In the genomic region with DNA sequence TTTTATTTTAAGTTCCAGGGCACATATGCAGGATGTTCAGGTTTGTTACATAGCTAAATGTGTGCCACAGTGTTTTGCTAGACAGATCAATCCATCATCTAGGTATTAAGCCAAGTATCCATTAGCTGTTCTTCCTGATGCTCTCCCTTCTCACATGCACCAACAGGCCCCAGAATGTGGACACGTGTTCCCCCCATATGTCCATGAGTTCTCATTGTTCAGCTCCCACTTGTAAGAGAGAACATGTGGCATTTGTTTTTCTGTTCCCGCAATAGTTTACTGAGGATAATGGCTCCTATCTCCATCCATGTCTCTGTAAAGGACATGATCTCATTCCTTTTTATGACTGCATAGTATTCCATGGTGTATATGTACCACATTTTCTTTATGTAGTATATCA, we compare ENCODE assay signal across 29 cellular contexts.
A peak's percentile ranks its signal among the peaks of the same experiment; 100 is the strongest.
DNase-seq lines count a peak whose midpoint lies in the region; ATAC-seq, FAIRE-seq and TF ChIP-seq lines count a peak whose summit lies in the region.
"Had no signal": no experiment of that assay in that cellular context is flagged by ENCODE, and none has a peak within 500 bp of the region (broad histone marks: within the 10 kb centered on the region; RNA-seq: fewer than 3 reads in every experiment).

No MANE protein-coding gene starts in this region.

- no peak for DNase-seq in HepG2 (ENCODE audit: low spot score)
- no peak for DNase-seq in right lobe of liver
- DNase-seq: 8988T; ACHN; AML-193; BE2C; C1 segment of cervical spinal cord; Caco-2; Calu3; CD4-positive, alpha-beta memory T cell; CD4-positive, alpha-beta T cell; CD4-positive, CD25-positive, alpha-beta regulatory T cell; CD8-positive, alpha-beta memory T cell; CD8-positive, alpha-beta T cell; COR-L47; DMS 273 treated with DMSO at 0.1 percent for 48 hours; DMS153; DMS53; DMS79; DMS79 treated with DMSO at 0.1 percent for 48 hours; DND-41; EL had no signal

- CTCF ChIA-PET in HepG2 (lab: Yijun Ruan, JAX; ENCODE audit: low intra/inter-chr PET ratio, low total read pairs) = no interaction called here

- no peak overlapping the region for H3K4me2 ChIP-seq in HepG2 (ENCODE audit: low read depth, low read length)
- H3K4me2 ChIP-seq: A549; BLaER1; BLaER1 treated with 17β-estradiol and CSF1 and Interleukin-3, amounts not matched to agents 10 nM and 100 nM had no signal

- no peaks in the 10 kb centered on the region for H3K79me2 ChIP-seq in HepG2 (ENCODE audit: insufficient read depth, low read length)

- in situ Hi-C loops in HepG2 (cut with HindIII; ENCODE audit: extremely low pct_ligation_motif_present, low pct_unique_long_range_greater_than_20kb) = no loop called here

- TF ChIP-seq POLR2A in HepG2 (IDR thresholded peaks at IDR 0.05; ENCODE audit: insufficient read depth in 1 of 2, low read depth in 2 of 2, low read length in 2 of 2) (no peak), right lobe of liver (IDR thresholded peaks at IDR 0.05) (no peak)

- H3K9me3 ChIP-seq in HepG2 (ENCODE audit: low read length) = peaks cover 11% of the 10 kb centered on the region; the same call in 1 of the 2 replicates
- H3K9me3 ChIP-seq in right lobe of liver = no peaks in the 10 kb centered on the region
- H3K9me3 ChIP-seq: A549, BE2C, Caco-2 had no signal

- H3K27ac ChIP-seq in HepG2 (ENCODE audit: extremely low read length, insufficient read depth, low read length) = no peak overlapping the region
- H3K27ac ChIP-seq in right lobe of liver = no peak overlapping the region
- H3K27ac ChIP-seq: 22Rv1; A549; BLaER1; BLaER1 treated with 17β-estradiol and CSF1 and Interleukin-3, amounts not matched to agents 10 nM and 100 nM; C4-2B had no signal

- TF ChIP-seq EP300 in HepG2 (IDR thresholded peaks at IDR 0.05; ENCODE audit: low read depth in 2 of 2, low read length in 2 of 2) (no peak), HepG2 (CRISPR knock-in tag; IDR thresholded peaks at IDR 0.05; ENCODE audit: borderline replicate concordance) (no peak)

- no peak overlapping the region for H3K4me3 ChIP-seq in HepG2 (replicated peaks in 1 of 3; ENCODE audit: insufficient read depth in 1 of 3, low read depth in 2 of 3, low read length in 3 of 3)
- H3K4me3 ChIP-seq in right lobe of liver = no peak overlapping the region
- H3K4me3 ChIP-seq: A549; BLaER1; BLaER1 treated with 17β-estradiol and CSF1 and Interleukin-3, amounts not matched to agents 10 nM and 100 nM had no signal

- no TSS peak for BruUV-seq in HepG2 (replicated peaks; lab: Mats Ljungman, UMichigan)

- TF ChIP-seq RAD21 in HepG2 (CRISPR knock-in tag; IDR thresholded peaks at IDR 0.05) = no peak

- no peak for ATAC-seq in HepG2
- no peak for ATAC-seq in right lobe of liver
- ATAC-seq: A549; CD8-positive, alpha-beta T cell had no signal

- H3K27me3 ChIP-seq in HepG2 (ENCODE audit: control insufficient read depth in 1 of 2, insufficient read depth in 2 of 2, low read length in 2 of 2) (peaks cover 0 to 5% of the 10 kb centered on the region in 2 experiments; a peak in 2 of 5 replicates), right lobe of liver (no peaks in the 10 kb centered on the region)
- H3K27me3 ChIP-seq: BE2C; BLaER1; BLaER1 treated with 17β-estradiol and CSF1 and Interleukin-3, amounts not matched to agents 10 nM and 100 nM had no signal

- no peak for FAIRE-seq in HepG2 (lab: Jason Lieb, UNC)
- FAIRE-seq: A204.1, A549, D721Med had no signal

- TF ChIP-seq CTCF in HepG2 (CRISPR knock-in tag; IDR thresholded peaks at IDR 0.05) (no peak), right lobe of liver (IDR thresholded peaks at IDR 0.05) (no peak)

- H3K4me1 ChIP-seq in HepG2 (ENCODE audit: insufficient read depth, low read length) = no peaks in the 10 kb centered on the region
- no peaks in the 10 kb centered on the region for H3K4me1 ChIP-seq in right lobe of liver
- H3K4me1 ChIP-seq: A549, BE2C, Caco-2 had no signal

- no peak overlapping the region for H3K9ac ChIP-seq in HepG2 (ENCODE audit: insufficient read depth, low read depth, low read length)
- H3K9ac ChIP-seq: BLaER1; BLaER1 treated with 17β-estradiol and CSF1 and Interleukin-3, amounts not matched to agents 10 nM and 100 nM had no signal

- no peaks in the 10 kb centered on the region for H3K36me3 ChIP-seq in HepG2 (replicated peaks in 1 of 2; ENCODE audit: control insufficient read depth in 1 of 2, insufficient read depth in 2 of 2, low read length in 2 of 2)
- H3K36me3 ChIP-seq in right lobe of liver = no peaks in the 10 kb centered on the region
- H3K36me3 ChIP-seq: BE2C; BLaER1; BLaER1 treated with 17β-estradiol and CSF1 and Interleukin-3, amounts not matched to agents 10 nM and 100 nM had no signal

- 3% methylated on average over 2 of the region's 2 CpGs for WGBS in HepG2 (ENCODE audit: low lambda C conversion rate)
- WGBS in right lobe of liver (ENCODE audit: insufficient coverage, low coverage, low lambda C conversion rate, missing lambda C conversion rate) = 52% methylated on average over 2 of the region's 2 CpGs

- no peaks in the 10 kb centered on the region for H4K20me1 ChIP-seq in HepG2 (ENCODE audit: insufficient read depth, low read length)
- H4K20me1 ChIP-seq: BLaER1; BLaER1 treated with 17β-estradiol and CSF1 and Interleukin-3, amounts not matched to agents 10 nM and 100 nM had no signal

- no peak overlapping the region for H2AFZ ChIP-seq in HepG2 (ENCODE audit: low read length)

- POLR2A ChIA-PET in HepG2 (lab: Yijun Ruan, JAX) = no interaction called here

- intact Hi-C loops in HepG2 (cut with micrococcal nuclease; ENCODE audit: unreplicated experiment) = no loop called here
- intact Hi-C loops in right lobe of liver (cut with DNase I) = no loop called here

TF ChIP-seq in HepG2, 621 proteins besides CTCF, POLR2A, EP300 and RAD21:
- TF ChIP-seq PAF1 (CRISPR knock-in tag; IDR thresholded peaks at IDR 0.05) (no peak), MIER3 (CRISPR knock-in tag; IDR thresholded peaks at IDR 0.05; ENCODE audit: borderline replicate concordance) (no peak), ZNF749 (CRISPR knock-in tag; IDR thresholded peaks at IDR 0.05; ENCODE audit: borderline replicate concordance) (no peak), ZNF629 (CRISPR knock-in tag; conservative IDR thresholded peaks at IDR 0.05) (no peak)
- TF ChIP-seq, protein P1, sequence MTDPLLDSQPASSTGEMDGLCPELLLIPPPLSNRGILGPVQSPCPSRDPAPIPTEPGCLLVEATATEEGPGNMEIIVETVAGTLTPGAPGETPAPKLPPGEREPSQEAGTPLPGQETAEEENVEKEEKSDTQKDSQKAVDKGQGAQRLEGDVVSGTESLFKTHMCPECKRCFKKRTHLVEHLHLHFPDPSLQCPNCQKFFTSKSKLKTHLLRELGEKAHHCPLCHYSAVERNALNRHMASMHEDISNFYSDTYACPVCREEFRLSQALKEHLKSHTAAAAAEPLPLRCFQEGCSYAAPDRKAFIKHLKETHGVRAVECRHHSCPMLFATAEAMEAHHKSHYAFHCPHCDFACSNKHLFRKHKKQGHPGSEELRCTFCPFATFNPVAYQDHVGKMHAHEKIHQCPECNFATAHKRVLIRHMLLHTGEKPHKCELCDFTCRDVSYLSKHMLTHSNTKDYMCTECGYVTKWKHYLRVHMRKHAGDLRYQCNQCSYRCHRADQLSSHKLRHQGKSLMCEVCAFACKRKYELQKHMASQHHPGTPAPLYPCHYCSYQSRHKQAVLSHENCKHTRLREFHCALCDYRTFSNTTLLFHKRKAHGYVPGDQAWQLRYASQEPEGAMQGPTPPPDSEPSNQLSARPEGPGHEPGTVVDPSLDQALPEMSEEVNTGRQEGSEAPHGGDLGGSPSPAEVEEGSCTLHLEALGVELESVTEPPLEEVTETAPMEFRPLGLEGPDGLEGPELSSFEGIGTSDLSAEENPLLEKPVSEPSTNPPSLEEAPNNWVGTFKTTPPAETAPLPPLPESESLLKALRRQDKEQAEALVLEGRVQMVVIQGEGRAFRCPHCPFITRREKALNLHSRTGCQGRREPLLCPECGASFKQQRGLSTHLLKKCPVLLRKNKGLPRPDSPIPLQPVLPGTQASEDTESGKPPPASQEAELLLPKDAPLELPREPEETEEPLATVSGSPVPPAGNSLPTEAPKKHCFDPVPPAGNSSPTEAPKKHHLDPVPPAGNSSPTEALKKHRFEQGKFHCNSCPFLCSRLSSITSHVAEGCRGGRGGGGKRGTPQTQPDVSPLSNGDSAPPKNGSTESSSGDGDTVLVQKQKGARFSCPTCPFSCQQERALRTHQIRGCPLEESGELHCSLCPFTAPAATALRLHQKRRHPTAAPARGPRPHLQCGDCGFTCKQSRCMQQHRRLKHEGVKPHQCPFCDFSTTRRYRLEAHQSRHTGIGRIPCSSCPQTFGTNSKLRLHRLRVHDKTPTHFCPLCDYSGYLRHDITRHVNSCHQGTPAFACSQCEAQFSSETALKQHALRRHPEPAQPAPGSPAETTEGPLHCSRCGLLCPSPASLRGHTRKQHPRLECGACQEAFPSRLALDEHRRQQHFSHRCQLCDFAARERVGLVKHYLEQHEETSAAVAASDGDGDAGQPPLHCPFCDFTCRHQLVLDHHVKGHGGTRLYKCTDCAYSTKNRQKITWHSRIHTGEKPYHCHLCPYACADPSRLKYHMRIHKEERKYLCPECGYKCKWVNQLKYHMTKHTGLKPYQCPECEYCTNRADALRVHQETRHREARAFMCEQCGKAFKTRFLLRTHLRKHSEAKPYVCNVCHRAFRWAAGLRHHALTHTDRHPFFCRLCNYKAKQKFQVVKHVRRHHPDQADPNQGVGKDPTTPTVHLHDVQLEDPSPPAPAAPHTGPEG (CRISPR knock-in tag; IDR thresholded peaks at IDR 0.05) = no peak
- TF ChIP-seq, protein P2, sequence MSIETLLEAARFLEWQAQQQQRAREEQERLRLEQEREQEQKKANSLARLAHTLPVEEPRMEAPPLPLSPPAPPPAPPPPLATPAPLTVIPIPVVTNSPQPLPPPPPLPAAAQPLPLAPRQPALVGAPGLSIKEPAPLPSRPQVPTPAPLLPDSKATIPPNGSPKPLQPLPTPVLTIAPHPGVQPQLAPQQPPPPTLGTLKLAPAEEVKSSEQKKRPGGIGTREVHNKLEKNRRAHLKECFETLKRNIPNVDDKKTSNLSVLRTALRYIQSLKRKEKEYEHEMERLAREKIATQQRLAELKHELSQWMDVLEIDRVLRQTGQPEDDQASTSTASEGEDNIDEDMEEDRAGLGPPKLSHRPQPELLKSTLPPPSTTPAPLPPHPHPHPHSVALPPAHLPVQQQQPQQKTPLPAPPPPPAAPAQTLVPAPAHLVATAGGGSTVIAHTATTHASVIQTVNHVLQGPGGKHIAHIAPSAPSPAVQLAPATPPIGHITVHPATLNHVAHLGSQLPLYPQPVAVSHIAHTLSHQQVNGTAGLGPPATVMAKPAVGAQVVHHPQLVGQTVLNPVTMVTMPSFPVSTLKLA (IDR thresholded peaks at IDR 0.05) = peak; percentile 100
